11 cellular contexts compared by ENCODE assay signal in genomic region chr2:27442981-27443323, GRCh38. TPM values are rescaled to one million over a fixed set of nuclear protein-coding genes. Genes with fewer than 3 reads are reported as not detected.
DNase-seq lines count a peak whose midpoint lies in the region; ATAC-seq, FAIRE-seq and TF ChIP-seq lines count a peak whose summit lies in the region.
"Had no signal": no experiment of that assay in that cellular context is flagged by ENCODE, and none has a peak within 500 bp of the region (broad histone marks: within the 10 kb centered on the region; RNA-seq: fewer than 3 reads in every experiment).

No MANE protein-coding gene starts in this region.

- peak overlapping the region; percentile 19 for H3K27ac Mint-ChIP-seq in activated naive CD4-positive, alpha-beta T cell treated with anti-CD3 and anti-CD28 coated beads, Interleukin-2, amount 50 U/mL, for 24 hours
- peak overlapping the region; percentile 3 for H3K27ac Mint-ChIP-seq in dendritic cell treated with granulocyte-macrophage colony-stimulating factor and Interleukin-4, amounts not matched to agents 40 ng/mL and 50 ng/mL, for 4 days

- H4K5ac ChIP-seq in mesendoderm (ENCODE audit: low read length): no peak overlapping the region

- intact Hi-C loops in dendritic cell treated with granulocyte-macrophage colony-stimulating factor and Interleukin-4, amounts not matched to agents 40 ng/mL and 50 ng/mL, for 4 days (cut with micrococcal nuclease): no loop called here
- intact Hi-C loops in tibial artery (cut with DNase I; ENCODE audit: low total_unique reads): no loop called here

- ATAC-seq in GM19328 (IDR thresholded peaks at IDR 0.05; ENCODE audit: unreplicated experiment) (no peak), GM21447 (IDR thresholded peaks at IDR 0.05; ENCODE audit: unreplicated experiment) (no peak)

- H3K4me1 Mint-ChIP-seq in activated naive CD4-positive, alpha-beta T cell treated with anti-CD3 and anti-CD28 coated beads, Interleukin-2, amount 50 U/mL, for 24 hours: peaks cover 9% of the 10 kb centered on the region
- H3K4me1 Mint-ChIP-seq in dendritic cell treated with granulocyte-macrophage colony-stimulating factor and Interleukin-4, amounts not matched to agents 40 ng/mL and 50 ng/mL, for 4 days (ENCODE audit: low read depth): no peaks in the 10 kb centered on the region

- H3K9ac ChIP-seq in mesendoderm (ENCODE audit: low read length): peak overlapping the region; percentile 85

- H3K23ac ChIP-seq in mesendoderm (ENCODE audit: low read length): no peak overlapping the region

- no peaks in the 10 kb centered on the region for H3K27me3 ChIP-seq in mesendoderm (ENCODE audit: insufficient read depth, low read length, poor library complexity)
- H3K27me3 ChIP-seq in tibial artery: no peaks in the 10 kb centered on the region
- H3K27me3 ChIP-seq: BE2C, MG63 had no signal

- no peak overlapping the region for H2BK15ac ChIP-seq in mesendoderm (replicated peaks; ENCODE audit: low read depth)

- no peaks in the 10 kb centered on the region for H3K9me3 ChIP-seq in tibial artery
- H3K9me3 ChIP-seq: BE2C, MG63 had no signal

- H3K27ac ChIP-seq in mesendoderm (ENCODE audit: low read depth, low read length): no peak overlapping the region
- H3K27ac ChIP-seq in tibial artery: peak overlapping the region; percentile 52 to 71

- H3K4me2 ChIP-seq in mesendoderm (ENCODE audit: low read length): peak overlapping the region; percentile 81

- no peaks in the 10 kb centered on the region for H3K9me3 Mint-ChIP-seq in activated naive CD4-positive, alpha-beta T cell treated with anti-CD3 and anti-CD28 coated beads, Interleukin-2, amount 50 U/mL, for 24 hours
- no peaks in the 10 kb centered on the region for H3K9me3 Mint-ChIP-seq in dendritic cell treated with granulocyte-macrophage colony-stimulating factor and Interleukin-4, amounts not matched to agents 40 ng/mL and 50 ng/mL, for 4 days

- no CpG with 5 or more reads among the region's 5 CpGs for WGBS in mesendoderm (ENCODE audit: extremely low coverage, insufficient coverage, low lambda C conversion rate)

- no peaks in the 10 kb centered on the region for H3K27me3 Mint-ChIP-seq in activated naive CD4-positive, alpha-beta T cell treated with anti-CD3 and anti-CD28 coated beads, Interleukin-2, amount 50 U/mL, for 24 hours
- H3K27me3 Mint-ChIP-seq in dendritic cell treated with granulocyte-macrophage colony-stimulating factor and Interleukin-4, amounts not matched to agents 40 ng/mL and 50 ng/mL, for 4 days: no peaks in the 10 kb centered on the region

- no peaks in the 10 kb centered on the region for H3K79me2 ChIP-seq in mesendoderm (ENCODE audit: control insufficient read depth, insufficient read depth, low read length)

- no peak for FAIRE-seq in H54 (lab: Jason Lieb, UNC)

- no peak overlapping the region for H3K4me3 ChIP-seq in mesendoderm (ENCODE audit: low read length)
- no peak overlapping the region for H3K4me3 ChIP-seq in tibial artery
- H3K4me3 ChIP-seq: MG63 had no signal

- H3K18ac ChIP-seq in mesendoderm (ENCODE audit: low read length): no peak overlapping the region

- H3K36me3 Mint-ChIP-seq in activated naive CD4-positive, alpha-beta T cell treated with anti-CD3 and anti-CD28 coated beads, Interleukin-2, amount 50 U/mL, for 24 hours: peaks cover 11% of the 10 kb centered on the region
- peaks cover 78% of the 10 kb centered on the region for H3K36me3 Mint-ChIP-seq in dendritic cell treated with granulocyte-macrophage colony-stimulating factor and Interleukin-4, amounts not matched to agents 40 ng/mL and 50 ng/mL, for 4 days (ENCODE audit: low read depth)

- H3K4ac ChIP-seq in mesendoderm (ENCODE audit: low read depth, low read length): peak overlapping the region; percentile 74

- no peak for DNase-seq in activated naive CD4-positive, alpha-beta T cell treated with Interleukin-2 at 50 U/mL for 16 hours
- DNase-seq in mesendoderm: no peak
- DNase-seq in tibial artery: no peak
- DNase-seq in H54 (ENCODE audit: insufficient read length, low spot score): no peak
- DNase-seq: BE2C, MG63, SHP77 had no signal

- no peak overlapping the region for H2BK5ac ChIP-seq in mesendoderm (ENCODE audit: low read length)

- peak overlapping the region; percentile 95 for H3K56ac ChIP-seq in mesendoderm (ENCODE audit: low read length)

- H3K79me1 ChIP-seq in mesendoderm (ENCODE audit: low read length): no peaks in the 10 kb centered on the region

- no peak for TF ChIP-seq POLR2A in H54 (IDR thresholded peaks at IDR 0.05; ENCODE audit: low read depth, low read length)

- H2BK120ac ChIP-seq in mesendoderm (ENCODE audit: low read depth, low read length): no peak overlapping the region

- no peak overlapping the region for H4K8ac ChIP-seq in mesendoderm (ENCODE audit: low read depth, low read length)

- peaks cover 9% of the 10 kb centered on the region for H3K36me3 ChIP-seq in mesendoderm (ENCODE audit: control insufficient read depth, insufficient read depth, low read length)
- H3K36me3 ChIP-seq in tibial artery: peaks cover 55 to 82% (median 56%) of the 10 kb centered on the region in 3 donors

- no peak for TF ChIP-seq CTCF in tibial artery (IDR thresholded peaks at IDR 0.05)

- no peak overlapping the region for H2AK5ac ChIP-seq in mesendoderm (ENCODE audit: low read length)

- peak overlapping the region; percentile 3 for H3K4me3 Mint-ChIP-seq in activated naive CD4-positive, alpha-beta T cell treated with anti-CD3 and anti-CD28 coated beads, Interleukin-2, amount 50 U/mL, for 24 hours
- H3K4me3 Mint-ChIP-seq in dendritic cell treated with granulocyte-macrophage colony-stimulating factor and Interleukin-4, amounts not matched to agents 40 ng/mL and 50 ng/mL, for 4 days: no peak overlapping the region

- H3K4me1 ChIP-seq in mesendoderm (ENCODE audit: control insufficient read depth, low read depth, low read length) (peaks cover 3% of the 10 kb centered on the region), tibial artery (peaks cover 0 to 13% (median 8%) of the 10 kb centered on the region in 4 donors)
- H3K4me1 ChIP-seq: BE2C had no signal

RNA-seq across cellular contexts. Expression of gene KRTCAP3, which starts 0.8 kb away (rescaled TPM):
- polyA plus RNA-seq in mesendoderm (2013, experiment 1 of 2): 38.3 TPM
- polyA plus RNA-seq in mesendoderm (2013, experiment 2 of 2): 38.8 TPM

RNA-seq across cellular contexts. Expression of gene NRBP1, which starts 14.5 kb away (rescaled TPM):
- 88.4 TPM for polyA plus RNA-seq in mesendoderm (2013, experiment 1 of 2)
- 88.9 TPM for polyA plus RNA-seq in mesendoderm (2013, experiment 2 of 2)

RNA-seq across cellular contexts. Expression of gene PPM1G, which starts 33.6 kb away (rescaled TPM):
- 162 TPM for polyA plus RNA-seq in mesendoderm (2013, experiment 1 of 2)
- polyA plus RNA-seq in mesendoderm (2013, experiment 2 of 2): 165 TPM

RNA-seq across cellular contexts. Expression of gene IFT172, which starts 46.6 kb away (rescaled TPM):
- polyA plus RNA-seq in mesendoderm (2013, experiment 1 of 2): 6.7 TPM
- 5.4 TPM for polyA plus RNA-seq in mesendoderm (2013, experiment 2 of 2)

RNA-seq across cellular contexts. Expression of gene FNDC4, which starts 52.0 kb away (rescaled TPM):
- polyA plus RNA-seq in mesendoderm (2013, experiment 1 of 2): 2.7 TPM
- 3.1 TPM for polyA plus RNA-seq in mesendoderm (2013, experiment 2 of 2)
